21 cellular contexts compared by ENCODE assay signal in genomic region chrX:149877157-149877556, GRCh38. TPM values are rescaled to one million over a fixed set of nuclear protein-coding genes. Genes with fewer than 3 reads are reported as not detected.
DNase-seq lines count a peak whose midpoint lies in the region; ATAC-seq, FAIRE-seq and TF ChIP-seq lines count a peak whose summit lies in the region.
"Had no signal": no experiment of that assay in that cellular context is flagged by ENCODE, and none has a peak within 500 bp of the region (broad histone marks: within the 10 kb centered on the region; RNA-seq: fewer than 3 reads in every experiment).

No MANE protein-coding gene starts in this region.

- H3K4me3 Mint-ChIP-seq in astrocyte (ENCODE audit: unreplicated experiment) (no peak overlapping the region), type B pancreatic cell (no peak overlapping the region)
- H3K4me3 Mint-ChIP-seq: B cell; CD4-positive, CD25-positive, alpha-beta regulatory T cell; CD8-positive, alpha-beta T cell; HFFc6 had no signal

- H3K27ac Mint-ChIP-seq in astrocyte (ENCODE audit: unreplicated experiment) = no peak overlapping the region
- H3K27ac Mint-ChIP-seq in type B pancreatic cell = peak overlapping the region; percentile 51
- H3K27ac Mint-ChIP-seq: B cell; CD8-positive, alpha-beta T cell; HFFc6 had no signal

- H3K36me3 ChIP-seq in astrocyte (ENCODE audit: insufficient read depth, low read length) = no peaks in the 10 kb centered on the region
- H3K36me3 ChIP-seq: BLaER1, HAP-1 had no signal

- H3K36me3 Mint-ChIP-seq in astrocyte (ENCODE audit: low read depth, unreplicated experiment) (no peaks in the 10 kb centered on the region), type B pancreatic cell (no peaks in the 10 kb centered on the region)
- H3K36me3 Mint-ChIP-seq: CD4-positive, CD25-positive, alpha-beta regulatory T cell; CD8-positive, alpha-beta T cell had no signal

- no peaks in the 10 kb centered on the region for H3K9me3 Mint-ChIP-seq in astrocyte (ENCODE audit: unreplicated experiment)
- H3K9me3 Mint-ChIP-seq in type B pancreatic cell = no peaks in the 10 kb centered on the region
- H3K9me3 Mint-ChIP-seq: CD8-positive, alpha-beta T cell; HFFc6 had no signal

- no peaks in the 10 kb centered on the region for H3K79me2 ChIP-seq in astrocyte (ENCODE audit: insufficient read depth, low read length)

- H3K4me2 ChIP-seq in astrocyte (ENCODE audit: low read length) = no peak overlapping the region
- H3K4me2 ChIP-seq: BLaER1 had no signal

- H3K27me3 ChIP-seq in astrocyte (ENCODE audit: insufficient read depth, low read length) = no peaks in the 10 kb centered on the region
- H3K27me3 ChIP-seq: BLaER1 had no signal

- H2AFZ ChIP-seq in astrocyte (ENCODE audit: low read depth, low read length) = no peak overlapping the region

- peak; percentile 70 for FAIRE-seq in astrocyte (lab: Jason Lieb, UNC)
- FAIRE-seq: A204.1, GM12878, GM19239 had no signal

- H3K4me1 Mint-ChIP-seq in astrocyte (ENCODE audit: low read depth, unreplicated experiment) (peaks cover 11% of the 10 kb centered on the region), type B pancreatic cell (ENCODE audit: unreplicated experiment) (no peaks in the 10 kb centered on the region)
- H3K4me1 Mint-ChIP-seq: B cell; CD4-positive, CD25-positive, alpha-beta regulatory T cell had no signal

- no peaks in the 10 kb centered on the region for H3K4me1 ChIP-seq in astrocyte (ENCODE audit: insufficient read depth, low read length)
- H3K4me1 ChIP-seq: BLaER1, Caco-2, HAP-1 had no signal

- ATAC-seq in esophagus mucosa (no peak), HG03039 (IDR thresholded peaks at IDR 0.05; ENCODE audit: unreplicated experiment) (no peak)
- ATAC-seq: CD8-positive, alpha-beta T cell; GM12878 had no signal

- H3K9me3 ChIP-seq in astrocyte (ENCODE audit: insufficient read depth, low read depth, low read length) = no peaks in the 10 kb centered on the region
- H3K9me3 ChIP-seq: BLaER1, Caco-2, HAP-1 had no signal

- H3K4me3 ChIP-seq in astrocyte (ENCODE audit: insufficient read depth, low read depth, low read length) = no peak overlapping the region
- H3K4me3 ChIP-seq: BLaER1, GM12878, HAP-1 had no signal

- DNase-seq in M059J (ENCODE audit: low read depth) = peak; percentile 43
- no peak for DNase-seq in astrocyte (ENCODE audit: low read depth)
- no peak for DNase-seq in type B pancreatic cell (ENCODE audit: extremely low spot score, unreplicated experiment)
- DNase-seq in NCI-H526 treated with DMSO at 0.1 percent for 48 hours (lab: John Stamatoyannopoulos, UW) = no peak
- DNase-seq: Caco-2; CD4-positive, CD25-positive, alpha-beta regulatory T cell; CD8-positive, alpha-beta T cell; DMS153; DMS79; GDM1; GOT3; HFFc6 had no signal

- no peak overlapping the region for H3K27ac ChIP-seq in astrocyte (ENCODE audit: low read depth, low read length)
- H3K27ac ChIP-seq: BLaER1, C4-2B had no signal

- H3K27me3 Mint-ChIP-seq in astrocyte (ENCODE audit: low read depth, unreplicated experiment) (no peaks in the 10 kb centered on the region), type B pancreatic cell (no peaks in the 10 kb centered on the region)
- H3K27me3 Mint-ChIP-seq: B cell had no signal

- no peak overlapping the region for H3K9ac ChIP-seq in astrocyte (ENCODE audit: low read length)
- H3K9ac ChIP-seq: BLaER1 had no signal

- H4K20me1 ChIP-seq in astrocyte (ENCODE audit: insufficient read depth, low read length) = no peaks in the 10 kb centered on the region
- H4K20me1 ChIP-seq: BLaER1 had no signal

- TF ChIP-seq CTCF in astrocyte (IDR thresholded peaks at IDR 0.05; ENCODE audit: insufficient read depth, low read depth, low read length) (no peak), type B pancreatic cell (conservative IDR thresholded peaks at IDR 0.05) (no peak)

RNA-seq across cellular contexts. Expression of gene MAGEA8, which starts 3.8 kb away (rescaled TPM):
- not detected in 2 replicates for total RNA-seq in M059J (2014; rRNA removed; shearing (Covaris generic))
- total RNA-seq in astrocyte (not detected in 2 replicates), type B pancreatic cell (ENCODE audit: low replicate concordance) (0.21 TPM in 1 of 2 replicates, not detected in the other), esophagus mucosa (not detected)
- total RNA-seq: B cell; Caco-2; CD4-positive, CD25-positive, alpha-beta regulatory T cell; CD8-positive, alpha-beta T cell; GM12878; HFFc6 had no signal

RNA-seq across cellular contexts. Expression of gene HSFX4, which starts 52.2 kb away (rescaled TPM):
- total RNA-seq in M059J (2014; rRNA removed; shearing (Covaris generic)) = not detected in 2 replicates
- total RNA-seq in astrocyte (not detected in 2 replicates), type B pancreatic cell (ENCODE audit: low replicate concordance) (not detected in 2 replicates), esophagus mucosa (not detected)
- total RNA-seq: B cell; Caco-2; CD4-positive, CD25-positive, alpha-beta regulatory T cell; CD8-positive, alpha-beta T cell; GM12878; HFFc6 had no signal
